ENCODE assay signal across 28 cellular contexts in the genomic region with DNA sequence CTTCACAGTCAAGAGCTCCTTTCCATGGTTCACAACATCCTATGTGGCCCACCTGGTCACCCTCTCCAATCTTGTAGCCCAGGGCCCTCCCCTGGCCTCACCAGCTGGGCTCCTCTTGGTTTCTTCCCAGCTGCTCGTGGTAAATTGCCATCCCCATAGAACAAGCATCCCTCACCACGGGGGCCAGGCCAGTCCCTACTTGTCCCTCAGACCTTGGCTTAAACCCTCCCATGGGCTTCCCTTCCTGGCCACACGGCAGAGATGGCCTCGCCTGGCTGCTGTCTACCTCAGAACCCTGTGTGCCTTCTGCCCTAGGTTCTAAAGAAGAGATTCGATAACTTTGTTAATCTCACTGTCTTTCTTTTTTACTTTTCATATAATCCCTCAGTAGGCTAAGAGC.
"Had no signal": no experiment of that assay in that cellular context is flagged by ENCODE, and none has a peak within 500 bp of the region (broad histone marks: within the 10 kb centered on the region; RNA-seq: fewer than 3 reads in every experiment).

No MANE protein-coding gene starts in this region.

- H3K4me1 Mint-ChIP-seq: naive thymus-derived CD4-positive, alpha-beta T cell; neural crest cell had no signal

- H3K4me3 Mint-ChIP-seq: naive thymus-derived CD4-positive, alpha-beta T cell; natural killer cell treated with Interleukin-12 subunit alpha and Interleukin-12 subunit beta and Interleukin-15 and Interleukin-18, amount 100 ng/mL, for 72 hours; neural crest cell; stimulated activated naive CD8-positive, alpha-beta T cell treated with anti-CD3 and anti-CD28 coated beads, Interleukin-15, Interleukin-2, amounts not matched to agents 100 ng/mL and 50 ng/mL, for 24 hours had no signal

- H3K9me3 ChIP-seq: left ventricle myocardium inferior, mucosa of descending colon, pancreas, prostate gland, suprapubic skin, thoracic aorta, tibial artery, upper lobe of right lung had no signal

- H3K36me3 ChIP-seq: left ventricle myocardium inferior, pancreas, prostate gland, suprapubic skin, thoracic aorta, tibial artery, upper lobe of right lung had no signal

- H3K9me3 Mint-ChIP-seq: natural killer cell treated with Interleukin-12 subunit alpha and Interleukin-12 subunit beta and Interleukin-15 and Interleukin-18, amount 100 ng/mL, for 72 hours had no signal

- ATAC-seq: mucosa of descending colon; naive thymus-derived CD4-positive, alpha-beta T cell; pancreas; right cardiac atrium; sciatic nerve; upper lobe of right lung had no signal

- H3K4me3 ChIP-seq: left ventricle myocardium inferior, lung, mucosa of descending colon, pancreas, prostate gland, skin epidermis, suprapubic skin, thoracic aorta, tibial artery, upper lobe of right lung had no signal

- H3K4me1 ChIP-seq: left ventricle myocardium inferior, pancreas, prostate gland, suprapubic skin, tibial artery, upper lobe of right lung had no signal

- H3K27ac Mint-ChIP-seq: naive thymus-derived CD4-positive, alpha-beta T cell; natural killer cell treated with Interleukin-12 subunit alpha and Interleukin-12 subunit beta and Interleukin-15 and Interleukin-18, amount 100 ng/mL, for 72 hours; stimulated activated naive CD8-positive, alpha-beta T cell treated with anti-CD3 and anti-CD28 coated beads, Interleukin-15, Interleukin-2, amounts not matched to agents 100 ng/mL and 50 ng/mL, for 24 hours had no signal

- DNase-seq: hippocampal formation; left ventricle myocardium inferior; mesendoderm; midbrain; mucosa of descending colon; naive thymus-derived CD4-positive, alpha-beta T cell; nucleus accumbens; pancreas; posterior cingulate gyrus; retina; right cardiac atrium; stimulated activated CD4-positive, alpha-beta T cell treated with anti-CD3 and anti-CD28 coated beads, Interleukin-12 subunit alpha, Interleukin-12 subunit beta, amount 100 ng/mL, for 4 hours; stimulated activated CD4-positive, alpha-beta T cell treated with anti-CD3 and anti-CD28 coated beads, Interleukin-15, amount 100 ng/mL, for 24 hours; stimulated activated CD4-positive, alpha-beta T cell treated with anti-CD3 and anti-CD28 coated beads, Interleukin-2, amount 100 ng/mL, for 24 hours; stimulated activated CD4-positive, alpha-beta T cell treated with anti-CD3 and anti-CD28 coated beads, Interleukin-4, amount 100 ng/mL, for 1 hour; stimulated activated naive CD4-positive, alpha-beta T cell; tibial artery; trophoblast cell had no signal

- H3K36me3 Mint-ChIP-seq: naive thymus-derived CD4-positive, alpha-beta T cell; natural killer cell treated with Interleukin-12 subunit alpha and Interleukin-12 subunit beta and Interleukin-15 and Interleukin-18, amount 100 ng/mL, for 72 hours had no signal
